Comparison of ENCODE assay signal across 14 cellular contexts in the genomic region with DNA sequence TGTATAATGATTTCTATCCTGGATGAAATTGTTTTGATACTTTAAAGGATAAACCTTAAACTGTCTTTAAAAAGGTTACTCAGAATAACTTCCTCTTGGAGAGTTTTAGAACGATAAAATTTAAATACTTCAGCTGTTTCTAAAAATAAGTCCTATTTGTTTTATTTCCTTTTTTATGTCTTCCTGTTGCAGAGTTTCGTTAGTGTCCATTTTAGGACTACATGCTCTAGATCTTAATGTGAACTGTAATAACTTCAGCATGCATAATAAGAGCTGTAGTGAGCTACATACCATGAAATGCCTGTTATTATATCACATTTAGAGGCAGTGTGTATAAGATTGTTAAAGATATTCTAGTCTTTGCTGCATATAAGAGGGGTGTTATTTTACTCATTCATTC.
DNase-seq lines count a peak whose midpoint lies in the region; ATAC-seq and TF ChIP-seq lines count a peak whose summit lies in the region.
"Had no signal": no experiment of that assay in that cellular context is flagged by ENCODE, and none has a peak within 500 bp of the region (broad histone marks: within the 10 kb centered on the region; RNA-seq: fewer than 3 reads in every experiment).

No MANE protein-coding gene starts in this region.

- no peaks in the 10 kb centered on the region for H3F3A ChIP-seq in MM.1S (ENCODE audit: insufficient read depth, low read length)

- H3K36me3 ChIP-seq in MM.1S (replicated peaks; ENCODE audit: insufficient read depth, low read length) (no peaks in the 10 kb centered on the region), parathyroid adenoma (ENCODE audit: control insufficient read depth, insufficient read depth, low read length) (no peaks in the 10 kb centered on the region)
- H3K36me3 ChIP-seq: gastrocnemius medialis, MG63 had no signal

- TF ChIP-seq CTCF in MM.1S (IDR thresholded peaks at IDR 0.05; ENCODE audit: low read length) (no peak), parathyroid adenoma (IDR thresholded peaks at IDR 0.05) (no peak)

- no peaks in the 10 kb centered on the region for H3K9me3 ChIP-seq in MM.1S (replicated peaks; ENCODE audit: insufficient read depth, low read length)
- no peaks in the 10 kb centered on the region for H3K9me3 ChIP-seq in parathyroid adenoma (ENCODE audit: control insufficient read depth, low read length)
- H3K9me3 ChIP-seq: gastrocnemius medialis, MG63 had no signal

- H4K20me1 ChIP-seq in MM.1S (ENCODE audit: insufficient read depth, low read length), result no peaks in the 10 kb centered on the region

- H3K27me3 ChIP-seq in MM.1S (replicated peaks; ENCODE audit: insufficient read depth, low read length) (no peaks in the 10 kb centered on the region), parathyroid adenoma (ENCODE audit: control insufficient read depth, insufficient read depth, low read length) (no peaks in the 10 kb centered on the region)
- H3K27me3 ChIP-seq: gastrocnemius medialis, MG63 had no signal

- no peaks in the 10 kb centered on the region for H3K79me2 ChIP-seq in MM.1S (ENCODE audit: low read length)
- H3K79me2 ChIP-seq in parathyroid adenoma, result no peaks in the 10 kb centered on the region

- no peak overlapping the region for H3K9ac ChIP-seq in MM.1S (ENCODE audit: low read length)
- no peak overlapping the region for H3K9ac ChIP-seq in parathyroid adenoma
- H3K9ac ChIP-seq: GM23248 had no signal

- ATAC-seq in GM19463 (IDR thresholded peaks at IDR 0.05; ENCODE audit: unreplicated experiment) (peak; percentile 25), HG03159 (IDR thresholded peaks at IDR 0.05; ENCODE audit: unreplicated experiment) (no peak), HG03439 (IDR thresholded peaks at IDR 0.05; ENCODE audit: unreplicated experiment) (no peak)
- ATAC-seq: gastrocnemius medialis had no signal

- H3K4me2 ChIP-seq in MM.1S (ENCODE audit: low read depth, low read length) (peak overlapping the region; percentile 59), parathyroid adenoma (ENCODE audit: low read length) (peak overlapping the region; percentile 20)

- H3K4me3 ChIP-seq in MM.1S (ENCODE audit: low read length), result peak overlapping the region; percentile 5; the same call in 1 of the 2 replicates
- H3K4me3 ChIP-seq in parathyroid adenoma (ENCODE audit: low read depth, low read length), result no peak overlapping the region
- H3K4me3 ChIP-seq: gastrocnemius medialis, GM23248, MG63, SK-N-MC had no signal

- DNase-seq in MM.1S (peak; percentile 25), DMS79 treated with DMSO at 0.1 percent for 48 hours (lab: John Stamatoyannopoulos, UW) (no peak)
- DNase-seq: activated CD4-positive, alpha-beta T cell treated with anti-CD3 and anti-CD28 coated beads for 48 hours; activated gamma-delta T cell treated with Interleukin-2 at 50 U/mL for 16 hours; gastrocnemius medialis; GM23248; mesenchymal stem cell; MG63; NCI-H510A had no signal

- peak overlapping the region; percentile 29 for H2AFZ ChIP-seq in MM.1S (ENCODE audit: low read length)
- no peak overlapping the region for H2AFZ ChIP-seq in parathyroid adenoma
- H2AFZ ChIP-seq: GM23248 had no signal

- peak overlapping the region; percentile 33; the same call in 1 of the 2 replicates for H3K27ac ChIP-seq in MM.1S (ENCODE audit: low read length)
- peak overlapping the region; percentile 19 for H3K27ac ChIP-seq in parathyroid adenoma
- H3K27ac ChIP-seq: GM23248, SK-N-MC had no signal

- H3K9me2 ChIP-seq in MM.1S (replicated peaks; ENCODE audit: insufficient read depth, low read length), result no peaks in the 10 kb centered on the region

- H3K4me1 ChIP-seq in MM.1S (ENCODE audit: low read length) (peaks cover 28% of the 10 kb centered on the region), parathyroid adenoma (no peaks in the 10 kb centered on the region)
- H3K4me1 ChIP-seq: gastrocnemius medialis had no signal
